In genomic region chr1:46401964-46402626, GRCh38 we compare ENCODE assay signal across 8 cellular contexts. TPM values are rescaled to one million over a fixed set of nuclear protein-coding genes. Genes with fewer than 3 reads are reported as not detected.
DNase-seq lines count a peak whose midpoint lies in the region; ATAC-seq and TF ChIP-seq lines count a peak whose summit lies in the region.

No MANE protein-coding gene starts in this region.

- DNase-seq in GM04504 (ENCODE audit: low read depth) (peak; percentile 87), NCI-H69 (lab: John Stamatoyannopoulos, UW) (peak; percentile 77), endodermal cell (peak; percentile 94), mucosa of descending colon (peak; percentile 86 to 90 (median 89)), GM10266 (ENCODE audit: extremely low spot score) (no peak), ecto neural progenitor cell (ENCODE audit: low spot score) (no peak)

- no peaks in the 10 kb centered on the region for H3K9me3 ChIP-seq in endodermal cell (ENCODE audit: control insufficient read depth, low read length)
- H3K9me3 ChIP-seq in mucosa of descending colon = no peaks in the 10 kb centered on the region

- peaks cover 10% of the 10 kb centered on the region for H3K4me1 Mint-ChIP-seq in endodermal cell

- peaks cover 3% of the 10 kb centered on the region for H3K4me1 ChIP-seq in endodermal cell (ENCODE audit: control insufficient read depth, insufficient read depth, low read length)
- H3K4me1 ChIP-seq in mucosa of descending colon (ENCODE audit: low read depth) = peaks cover 14% of the 10 kb centered on the region

- intact Hi-C loops in mucosa of descending colon (cut with DNase I, micrococcal nuclease) = no loop called here

- H3K36me3 ChIP-seq in endodermal cell (ENCODE audit: control insufficient read depth, insufficient read depth, low read length) = no peaks in the 10 kb centered on the region
- no peaks in the 10 kb centered on the region for H3K36me3 ChIP-seq in mucosa of descending colon (ENCODE audit: low read depth)

- H3K4me3 Mint-ChIP-seq in endodermal cell = no peak overlapping the region

- H3K27me3 Mint-ChIP-seq in endodermal cell (ENCODE audit: insufficient read depth) = peaks cover 21% of the 10 kb centered on the region

- no peak overlapping the region for H3K27ac Mint-ChIP-seq in endodermal cell

- no peaks in the 10 kb centered on the region for H3K9me3 Mint-ChIP-seq in endodermal cell

- peaks cover 1% of the 10 kb centered on the region for H3K36me3 Mint-ChIP-seq in endodermal cell (ENCODE audit: low read depth)

- ATAC-seq in mucosa of descending colon (peak; percentile 94), HG03378 (IDR thresholded peaks at IDR 0.05; ENCODE audit: unreplicated experiment) (no peak), HG02884 (IDR thresholded peaks at IDR 0.05; ENCODE audit: unreplicated experiment) (no peak)

- no peaks in the 10 kb centered on the region for H3K27me3 ChIP-seq in endodermal cell (ENCODE audit: control insufficient read depth, insufficient read depth, low read length, poor library complexity, severe bottlenecking)

- WGBS in endodermal cell (ENCODE audit: insufficient coverage in 1 of 2, insufficient read length in 1 of 2), 2 experiments = 77 to 97% methylated on average over 4 to 10 of the region's 10 CpGs

- no peak overlapping the region for H3K27ac ChIP-seq in endodermal cell (ENCODE audit: low read depth, low read length)

- H3K4me3 ChIP-seq in endodermal cell (ENCODE audit: low read length) (no peak overlapping the region), mucosa of descending colon (no peak overlapping the region)

- H3K9ac ChIP-seq in endodermal cell (ENCODE audit: extremely low read depth, low read length, poor library complexity, severe bottlenecking) = no peak overlapping the region

- TF ChIP-seq CTCF in endodermal cell (conservative IDR thresholded peaks at IDR 0.05) (no peak), mucosa of descending colon (IDR thresholded peaks at IDR 0.05) (no peak), GM10266 (IDR thresholded peaks at IDR 0.05; ENCODE audit: control insufficient read depth, insufficient read depth, low read depth, missing control alignments) (no peak)

RNA-seq across cellular contexts. Expression of gene FAAH, which starts 8.0 kb away (rescaled TPM):
- 10 to 100 TPM; 27.1 to 56.6 TPM for total RNA-seq in endodermal cell
- 4.1 TPM for polyA plus RNA-seq in endodermal cell (2013, experiment 1 of 2)
- 2.5 TPM for polyA plus RNA-seq in endodermal cell (2013, experiment 2 of 2)
- 100 to 1,000 TPM in 1 of 3 donors, 10 to 100 TPM in 2; 51.7 to 130 (median 60.2) TPM for total RNA-seq in mucosa of descending colon

Comparison
In these comparisons a context has a peak if more than half of its experiments do, and no peak if none do; other contexts are left out.
1. DNase-seq: peak in GM04504 (single experiment), NCI-H69 (single experiment), endodermal cell (single experiment) and mucosa of descending colon (3 of 3); none in GM10266 (single experiment) and ecto neural progenitor cell (single experiment).